Comparison of ENCODE assay signal across 8 cellular contexts in genomic region chr19:48617146-48617937, GRCh38. TPM values are rescaled to one million over a fixed set of nuclear protein-coding genes. Genes with fewer than 3 reads are reported as not detected.
DNase-seq lines count a peak whose midpoint lies in the region; ATAC-seq and TF ChIP-seq lines count a peak whose summit lies in the region.

No MANE protein-coding gene starts in this region.

- H3K27ac Mint-ChIP-seq in naive thymus-derived CD8-positive, alpha-beta T cell: peak overlapping the region; percentile 25 to 99 (median 98)

- no peak for ATAC-seq in naive thymus-derived CD8-positive, alpha-beta T cell
- ATAC-seq in HG02870 (IDR thresholded peaks at IDR 0.05; ENCODE audit: unreplicated experiment): no peak

- no peaks in the 10 kb centered on the region for H3K27me3 ChIP-seq in dorsolateral prefrontal cortex

- TF ChIP-seq CTCF in C4-2B (conservative IDR thresholded peaks at IDR 0.05): no peak; the same call in 1 of the 2 replicates
- TF ChIP-seq CTCF in dorsolateral prefrontal cortex (IDR thresholded peaks at IDR 0.05 in 54 of 56, conservative IDR thresholded peaks at IDR 0.05 in 2 of 56; ENCODE audit: low read depth in 1 of 56, partially characterized antibody in 56 of 56): no peak

- no peaks in the 10 kb centered on the region for H3K9me3 Mint-ChIP-seq in naive thymus-derived CD8-positive, alpha-beta T cell

- intact Hi-C loops in dorsolateral prefrontal cortex (cut with DNase I): no loop called here
- intact Hi-C loops in posterior vena cava (cut with DNase I): no loop called here

- no peaks in the 10 kb centered on the region for H3K9me3 ChIP-seq in KOPT-K1 (ENCODE audit: insufficient read depth, low read length, poor library complexity, severe bottlenecking)

- peaks cover 24 to 50% (median 35%) of the 10 kb centered on the region in 4 donors for H3K4me1 Mint-ChIP-seq in naive thymus-derived CD8-positive, alpha-beta T cell

- H3K36me3 ChIP-seq in KOPT-K1 (ENCODE audit: insufficient read depth, low read length): peaks cover 57% of the 10 kb centered on the region

- peaks cover 0 to 34% (median 15%) of the 10 kb centered on the region in 3 donors for H3K36me3 Mint-ChIP-seq in naive thymus-derived CD8-positive, alpha-beta T cell

- H3K4me3 Mint-ChIP-seq in naive thymus-derived CD8-positive, alpha-beta T cell: peak overlapping the region; percentile 94 to 99 (median 96)

- DNase-seq in dorsolateral prefrontal cortex (no peak), cerebellum (ENCODE audit: low spot score) (no peak), NCI-H748 treated with DMSO at 0.1 percent for 48 hours (lab: John Stamatoyannopoulos, UW) (no peak), posterior vena cava (ENCODE audit: low spot score) (no peak)
- no peak for DNase-seq in naive thymus-derived CD8-positive, alpha-beta T cell

- peak overlapping the region in 57 of 59 donors; percentile 5 to 99 (median 85) for H3K4me3 ChIP-seq in dorsolateral prefrontal cortex

- H3K27me3 Mint-ChIP-seq in naive thymus-derived CD8-positive, alpha-beta T cell: no peaks in the 10 kb centered on the region

- POLR2A ChIA-PET in naive thymus-derived CD8-positive, alpha-beta T cell (lab: Charles Lee): interaction anchor here (0.6 to 5.4 kb wide), 8 partner anchors 8 to 141 kb away, joined by 3 to 70 read pairs (median 6); partner anchors contain the start of genes CA11 and DBP

- H3K27ac ChIP-seq in C4-2B (peak overlapping the region; percentile 96), KOPT-K1 (ENCODE audit: low read depth, low read length, poor library complexity, severe bottlenecking) (peak overlapping the region; percentile 88), dorsolateral prefrontal cortex (peak overlapping the region in 24 of 59 donors; percentile 5 to 100 (median 98))

RNA-seq across cellular contexts. Expression of gene RPL18, which starts 1.6 kb away (rescaled TPM):
- total RNA-seq in dorsolateral prefrontal cortex (100 to 1,000 TPM; 354 to 681 (median 462) TPM), cerebellum (670 TPM), posterior vena cava (100 to 1,000 TPM; 746 to 777 TPM)
- total RNA-seq in naive thymus-derived CD8-positive, alpha-beta T cell: 1,000 to 10,000 TPM; 2,380 to 2,437 TPM
- 1,000 to 10,000 TPM; 2,610 to 3,008 (median 2,848) TPM for polyA plus RNA-seq in naive thymus-derived CD8-positive, alpha-beta T cell

RNA-seq across cellular contexts. Expression of gene SPHK2, which starts 2.0 kb away (rescaled TPM):
- total RNA-seq in dorsolateral prefrontal cortex (10 to 100 TPM; 40.7 to 88.8 (median 62.5) TPM), cerebellum (9.8 TPM), posterior vena cava (10 to 100 TPM in 1 of 2 donors, 1 to 10 TPM in 1; 8.5 to 12.1 TPM)
- total RNA-seq in naive thymus-derived CD8-positive, alpha-beta T cell: 10 to 100 TPM; 39.1 to 40.4 TPM
- polyA plus RNA-seq in naive thymus-derived CD8-positive, alpha-beta T cell: 1 to 10 TPM; 7.5 to 9.1 (median 8.3) TPM

RNA-seq across cellular contexts. Expression of gene FAM83E, which starts 2.5 kb away (rescaled TPM):
- 1 to 10 TPM in 13 of 120 experiments, under 1 TPM in 18, not detected in 89; 0.25 to 2.6 (median 0.96) TPM for total RNA-seq in dorsolateral prefrontal cortex
- 1 to 10 TPM; 8.0 TPM for total RNA-seq in naive thymus-derived CD8-positive, alpha-beta T cell
- polyA plus RNA-seq in naive thymus-derived CD8-positive, alpha-beta T cell: not detected
- total RNA-seq in cerebellum: not detected
- not detected for total RNA-seq in posterior vena cava

RNA-seq across cellular contexts. Expression of gene SPACA4, which starts 10.8 kb away (rescaled TPM):
- total RNA-seq in dorsolateral prefrontal cortex (not detected), cerebellum (not detected), posterior vena cava (not detected)
- not detected for total RNA-seq in naive thymus-derived CD8-positive, alpha-beta T cell
- polyA plus RNA-seq in naive thymus-derived CD8-positive, alpha-beta T cell: not detected

RNA-seq across cellular contexts. Expression of gene DBP, which starts 19.8 kb away (rescaled TPM):
- 10 to 100 TPM; 24.9 to 77.5 (median 41.6) TPM for total RNA-seq in dorsolateral prefrontal cortex
- 10 to 100 TPM; 63.1 to 66.6 TPM for total RNA-seq in naive thymus-derived CD8-positive, alpha-beta T cell
- 10 to 100 TPM; 37.5 to 97.8 (median 63.1) TPM for polyA plus RNA-seq in naive thymus-derived CD8-positive, alpha-beta T cell
- total RNA-seq in cerebellum: 3.2 TPM
- total RNA-seq in posterior vena cava: 1 to 10 TPM; 1.8 to 3.6 TPM
